In genomic region chr12:68442276-68442972, GRCh38 we compare ENCODE assay signal across 1 cellular context.
TF ChIP-seq lines count a peak whose summit lies in the region.

No MANE protein-coding gene starts in this region.

TF ChIP-seq in liver, 16 proteins besides CTCF, POLR2A, EP300 and RAD21:
- TF ChIP-seq HNF4A (conservative IDR thresholded peaks at IDR 0.05): peak; percentile 46 to 51
